11 cellular contexts compared by ENCODE assay signal in genomic region chr9:19451240-19452087, GRCh38. TPM values are rescaled to one million over a fixed set of nuclear protein-coding genes. Genes with fewer than 3 reads are reported as not detected.
DNase-seq lines count a peak whose midpoint lies in the region; ATAC-seq and TF ChIP-seq lines count a peak whose summit lies in the region.
"Had no signal": no experiment of that assay in that cellular context is flagged by ENCODE, and none has a peak within 500 bp of the region (broad histone marks: within the 10 kb centered on the region; RNA-seq: fewer than 3 reads in every experiment).

No MANE protein-coding gene starts in this region.

- no peaks in the 10 kb centered on the region for H3K9me3 ChIP-seq in aorta (ENCODE audit: control insufficient read depth, low read length)

- no peaks in the 10 kb centered on the region for H3K27me3 ChIP-seq in aorta (ENCODE audit: control insufficient read depth in 1 of 2, insufficient read depth in 2 of 2, low read length in 1 of 2)

- H3K27ac Mint-ChIP-seq in progenitor cell of endocrine pancreas = no peak overlapping the region

- WGBS in aorta, 2 donors = 89 to 91% methylated on average over 9 of the region's 9 CpGs

- ATAC-seq in GM19328 (IDR thresholded peaks at IDR 0.05; ENCODE audit: unreplicated experiment) (peak; percentile 90), HG02642 (IDR thresholded peaks at IDR 0.05; ENCODE audit: poor library complexity, unreplicated experiment) (peak; percentile 90), HG03439 (IDR thresholded peaks at IDR 0.05; ENCODE audit: unreplicated experiment) (peak; percentile 90), aorta (ENCODE audit: low FRiP score) (no peak)

- no peak overlapping the region for H3K4me3 Mint-ChIP-seq in progenitor cell of endocrine pancreas (ENCODE audit: low read depth)
- H3K4me3 Mint-ChIP-seq: nephron progenitor cell had no signal

- no peak for DNase-seq in aorta
- DNase-seq in CD1c-positive myeloid dendritic cell (ENCODE audit: extremely low spot score) = no peak
- DNase-seq in progenitor cell of endocrine pancreas (ENCODE audit: low spot score, unreplicated experiment) = no peak
- DNase-seq in effector CD4-positive, alpha-beta T cell = no peak
- DNase-seq: activated CD8-positive, alpha-beta memory T cell treated with anti-CD3 and anti-CD28 coated beads, Interleukin-2, amount 50 U/mL, for 4 hours; DMS53; NCI-H524 treated with DMSO at 0.1 percent for 48 hours; nephron progenitor cell had no signal

- no peaks in the 10 kb centered on the region for H3K27me3 Mint-ChIP-seq in progenitor cell of endocrine pancreas

- TF ChIP-seq CTCF in progenitor cell of endocrine pancreas (IDR thresholded peaks at IDR 0.05; ENCODE audit: unreplicated experiment) = no peak

- no peaks in the 10 kb centered on the region for H3K9me3 Mint-ChIP-seq in progenitor cell of endocrine pancreas (ENCODE audit: low read depth)
- H3K9me3 Mint-ChIP-seq: nephron progenitor cell had no signal

- H3K36me3 ChIP-seq in aorta (ENCODE audit: control insufficient read depth in 1 of 2, insufficient read depth in 2 of 2, low read length in 1 of 2) = peaks cover 2 to 6% of the 10 kb centered on the region in 2 donors

- H3K4me3 ChIP-seq in aorta (ENCODE audit: low read length in 2 of 2) = no peak overlapping the region

- H3K27ac ChIP-seq in aorta (ENCODE audit: low read depth in 1 of 2, low read length in 2 of 2) = no peak overlapping the region

- intact Hi-C loops in aorta (cut with DNase I) = loop anchor here in 1 of 2 donors (10.0 kb wide), 1 partner anchor 357 kb away; no protein-coding TSS in a partner anchor

- peaks cover 1% of the 10 kb centered on the region for H3K4me1 Mint-ChIP-seq in progenitor cell of endocrine pancreas (ENCODE audit: low read depth)

- no peaks in the 10 kb centered on the region for H3K4me1 ChIP-seq in aorta (ENCODE audit: control insufficient read depth in 1 of 2, insufficient read depth in 2 of 2, low read length in 2 of 2)

- peaks cover 3% of the 10 kb centered on the region for H3K36me3 Mint-ChIP-seq in progenitor cell of endocrine pancreas (ENCODE audit: insufficient read depth)

RNA-seq across cellular contexts. Expression of gene ACER2, which starts 42.7 kb away (rescaled TPM):
- 10 to 100 TPM in 1 of 2 donors, 1 to 10 TPM in 1; 4.9 to 11.2 TPM for total RNA-seq in aorta
- 1 to 10 TPM; 1.0 to 1.8 TPM for polyA plus RNA-seq in aorta
- 7.5 and 8.4 TPM in 2 replicates for total RNA-seq in progenitor cell of endocrine pancreas
